In the genomic region with DNA sequence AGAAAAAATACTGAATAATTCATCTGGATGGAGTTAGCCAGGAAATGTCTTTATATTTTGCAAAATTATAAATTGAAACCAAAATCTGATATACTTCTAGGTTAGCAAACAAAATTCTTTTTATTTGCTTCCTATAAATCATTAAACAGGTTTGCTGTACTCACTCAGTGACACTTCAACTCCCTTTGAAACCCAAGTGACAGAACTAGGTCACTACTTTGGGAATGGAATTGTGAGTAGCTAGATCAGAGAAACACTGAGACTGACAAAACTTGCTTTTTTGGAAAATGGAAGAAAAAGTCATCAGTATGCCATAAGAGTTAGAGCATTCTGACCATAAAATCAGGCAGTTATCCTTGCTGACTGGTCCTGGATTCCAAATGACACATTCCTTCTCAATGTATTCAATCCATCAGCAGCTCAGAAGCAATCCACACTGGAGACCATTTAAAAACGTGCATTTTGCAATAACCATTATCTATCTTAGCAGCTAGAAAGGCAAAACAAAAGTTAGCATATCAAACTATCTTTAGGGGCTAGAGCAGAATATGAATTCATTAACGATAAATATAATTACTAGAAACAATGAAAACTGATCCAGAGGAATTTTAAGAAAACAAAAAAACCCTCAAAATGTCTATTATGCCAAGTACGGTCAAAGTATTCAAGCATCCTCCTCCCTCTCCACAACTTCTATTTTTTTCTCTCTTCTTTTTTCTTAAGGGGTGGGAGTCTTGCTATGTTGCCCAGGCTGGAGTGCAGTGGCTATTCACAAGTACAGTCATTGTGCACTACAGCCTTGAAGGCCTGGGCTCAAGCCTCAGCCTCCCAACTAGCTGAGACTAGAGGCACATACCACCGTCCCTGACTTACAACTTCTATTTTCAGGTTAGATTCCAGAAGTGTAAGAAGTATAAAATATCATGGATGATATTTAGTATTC, we compare ENCODE assay signal across 11 cellular contexts.
DNase-seq lines count a peak whose midpoint lies in the region; ATAC-seq and TF ChIP-seq lines count a peak whose summit lies in the region.
"Had no signal": no experiment of that assay in that cellular context is flagged by ENCODE, and none has a peak within 500 bp of the region (broad histone marks: within the 10 kb centered on the region; RNA-seq: fewer than 3 reads in every experiment).

No MANE protein-coding gene starts in this region.

- peak overlapping the region; percentile 46 for H3K9ac ChIP-seq in skeletal muscle satellite cell (ENCODE audit: low read depth, low read length)

- H3K4me1 ChIP-seq in skeletal muscle satellite cell (ENCODE audit: control insufficient read depth, insufficient read depth, low read length): peaks cover 24% of the 10 kb centered on the region

- no peaks in the 10 kb centered on the region for H3K27me3 ChIP-seq in skeletal muscle satellite cell (ENCODE audit: control insufficient read depth, insufficient read depth, low read length)
- H3K27me3 ChIP-seq: stomach had no signal

- no peaks in the 10 kb centered on the region for H3K4me1 Mint-ChIP-seq in natural killer cell
- H3K4me1 Mint-ChIP-seq: neural crest cell had no signal

- H3K9me3 ChIP-seq in skeletal muscle satellite cell (replicated peaks; ENCODE audit: low read length): no peaks in the 10 kb centered on the region
- H3K9me3 ChIP-seq: stomach had no signal

- H3K4me3 ChIP-seq in WI38 (ENCODE audit: low read depth, low read length): 0 out of 2 replicates have a peak overlapping the region, but pooled peaks have one; percentile 4
- peak overlapping the region; percentile 1 for H3K4me3 ChIP-seq in skeletal muscle satellite cell (ENCODE audit: low read length)
- H3K4me3 ChIP-seq: stomach had no signal

- peak overlapping the region in 1 of 2 donors; percentile 10 for H3K27ac Mint-ChIP-seq in natural killer cell
- H3K27ac Mint-ChIP-seq: T-helper 1 cell treated with Interleukin-12 subunit alpha and Interleukin-12 subunit beta and Interleukin-4 antibody, amounts not matched to agents 30 μg/mL and 1 μg/mL, for 36 hours had no signal

- no peaks in the 10 kb centered on the region for H3K9me3 Mint-ChIP-seq in natural killer cell
- H3K9me3 Mint-ChIP-seq: neural crest cell; T-helper 1 cell treated with Interleukin-12 subunit alpha and Interleukin-12 subunit beta and Interleukin-4 antibody, amounts not matched to agents 30 μg/mL and 1 μg/mL, for 36 hours had no signal

- H3K4me2 ChIP-seq in skeletal muscle satellite cell (ENCODE audit: low read length): peak overlapping the region; percentile 67

- DNase-seq in HCEC 1CT (peak; percentile 66), globus pallidus (ENCODE audit: low spot score) (peak; percentile 5), NCI-H69 (lab: John Stamatoyannopoulos, UW) (no peak), natural killer cell (no peak)
- DNase-seq: NCI-H2081, stomach had no signal

- no peak for ATAC-seq in HG02798 (IDR thresholded peaks at IDR 0.05; ENCODE audit: poor library complexity, unreplicated experiment)
- no peak for ATAC-seq in natural killer cell

- no peak for TF ChIP-seq CTCF in WI38 (IDR thresholded peaks at IDR 0.05; ENCODE audit: low read depth, low read length)
- no peak for TF ChIP-seq CTCF in natural killer cell (IDR thresholded peaks at IDR 0.05)

- no peak overlapping the region for H3K4me3 Mint-ChIP-seq in natural killer cell
- H3K4me3 Mint-ChIP-seq: neural crest cell; T-helper 1 cell treated with Interleukin-12 subunit alpha and Interleukin-12 subunit beta and Interleukin-4 antibody, amounts not matched to agents 30 μg/mL and 1 μg/mL, for 36 hours had no signal

- H3K36me3 ChIP-seq in skeletal muscle satellite cell (ENCODE audit: insufficient read depth, low read length): peaks cover 56% of the 10 kb centered on the region

- H3K36me3 Mint-ChIP-seq in natural killer cell: peaks cover 7% of the 10 kb centered on the region

- intact Hi-C loops in natural killer cell (cut with micrococcal nuclease): loop anchor here (10.0 kb wide), 1 partner anchor 189 kb away; no protein-coding TSS in a partner anchor

- no peaks in the 10 kb centered on the region for H3K27me3 Mint-ChIP-seq in natural killer cell (ENCODE audit: low read depth in 2 of 2)

Comparison
In these comparisons a context has a peak if more than half of its experiments do, and no peak if none do; other contexts are left out.
1. DNase-seq: peak in HCEC 1CT (single experiment) and globus pallidus (single experiment); none in NCI-H69 (single experiment) and natural killer cell (single experiment).